Comparison of ENCODE assay signal across 17 cellular contexts in the genomic region with DNA sequence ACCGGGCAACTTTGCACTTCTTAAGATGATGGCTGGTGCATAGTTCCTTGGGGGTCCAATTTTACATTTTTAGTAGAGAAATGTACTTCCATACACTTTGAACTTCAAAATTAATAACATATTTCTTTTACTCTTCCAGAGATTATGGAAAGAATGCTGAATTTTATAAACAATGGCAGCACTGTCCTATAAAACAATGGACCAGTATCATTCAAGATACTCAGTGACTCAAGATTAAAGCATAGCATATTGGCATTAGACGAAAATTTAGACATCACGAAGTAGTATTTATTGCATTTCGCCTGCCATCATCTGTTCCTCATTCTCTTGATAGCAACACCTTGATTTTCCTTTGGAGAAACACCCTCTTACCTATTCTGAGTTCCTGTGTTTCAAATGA.
"Had no signal": no experiment of that assay in that cellular context is flagged by ENCODE, and none has a peak within 500 bp of the region (broad histone marks: within the 10 kb centered on the region; RNA-seq: fewer than 3 reads in every experiment).

No MANE protein-coding gene starts in this region.

- DNase-seq: colonic mucosa; cortex of kidney; dorsolateral prefrontal cortex; effector CD4-positive, alpha-beta T cell; effector memory CD4-positive, alpha-beta T cell; foreskin keratinocyte; gastrocnemius medialis; glutamatergic neuron; heart right ventricle; hippocampal formation; left cardiac atrium; left lung; left ventricle myocardium superior; lower lobe of right lung; mesenchymal stem cell; mucosa of descending colon; naive B cell had no signal
